In genomic region chr13:45511310-45512147, GRCh38 we compare ENCODE assay signal across 7 cellular contexts. TPM values are rescaled to one million over a fixed set of nuclear protein-coding genes. Genes with fewer than 3 reads are reported as not detected.
DNase-seq lines count a peak whose midpoint lies in the region; ATAC-seq and TF ChIP-seq lines count a peak whose summit lies in the region.

No MANE protein-coding gene starts in this region.

- H3K4me3 Mint-ChIP-seq in progenitor cell of endocrine pancreas (ENCODE audit: low read depth) = no peak overlapping the region

- no peak for ATAC-seq in HG02938 (IDR thresholded peaks at IDR 0.05; ENCODE audit: unreplicated experiment)

- no peaks in the 10 kb centered on the region for H3K9me3 ChIP-seq in HEK293 (ENCODE audit: control insufficient read depth, insufficient read depth, low read depth, low read length)

- TF ChIP-seq CTCF in HEK293 (tag by site-specific recombination; IDR thresholded peaks at IDR 0.05) (no peak), progenitor cell of endocrine pancreas (IDR thresholded peaks at IDR 0.05; ENCODE audit: unreplicated experiment) (peak; percentile 87)

- peaks cover 17% of the 10 kb centered on the region for H3K36me3 Mint-ChIP-seq in progenitor cell of endocrine pancreas (ENCODE audit: insufficient read depth)

- peaks cover 19 to 50% of the 10 kb centered on the region in 2 experiments for H3K36me3 ChIP-seq in HEK293 (ENCODE audit: control insufficient read depth in 2 of 2, insufficient read depth in 1 of 2, low read length in 2 of 2)

- peaks cover 2% of the 10 kb centered on the region for H3K4me1 Mint-ChIP-seq in progenitor cell of endocrine pancreas (ENCODE audit: low read depth)

- no peak overlapping the region for H3K27ac ChIP-seq in HEK293 (ENCODE audit: extremely low read depth, low read depth, low read length)

- CTCF ChIA-PET in HEK293 (lab: Yijun Ruan, JAX) = interaction anchor here (0.6 to 1.9 kb wide), 7 partner anchors 9 to 214 kb away, joined by 3 to 6 read pairs (median 4); no protein-coding TSS in a partner anchor

- H3K4me1 ChIP-seq in HEK293 (ENCODE audit: control insufficient read depth, insufficient read depth, low read length) = no peaks in the 10 kb centered on the region

- POLR2A ChIA-PET in HEK293 (lab: Yijun Ruan, JAX) = no interaction called here

- DNase-seq in DMS79 (lab: John Stamatoyannopoulos, UW) = peak; percentile 22
- DNase-seq in NCI-H460 (ENCODE audit: extremely low read depth, low read depth) = peak; percentile 54
- peak; percentile 4 for DNase-seq in activated gamma-delta T cell treated with anti-CD3 and anti-CD28 coated beads, Interleukin-2, amount 50 U/mL, for 16 hours (ENCODE audit: low read depth)
- peak; percentile 71 for DNase-seq in glomerular endothelial cell (ENCODE audit: extremely low read depth, low read depth, low spot score)
- no peak for DNase-seq in progenitor cell of endocrine pancreas (ENCODE audit: low spot score, unreplicated experiment)

- H3K4me3 ChIP-seq in HEK293 (ENCODE audit: low read depth, low read length) = no peak overlapping the region

- peak overlapping the region; percentile 10 for H3K27ac Mint-ChIP-seq in progenitor cell of endocrine pancreas

- H3K9me3 Mint-ChIP-seq in progenitor cell of endocrine pancreas (ENCODE audit: low read depth) = no peaks in the 10 kb centered on the region

- no peaks in the 10 kb centered on the region for H3K27me3 Mint-ChIP-seq in progenitor cell of endocrine pancreas

TF ChIP-seq in HEK293, 187 proteins besides CTCF, POLR2A, EP300 and RAD21:
- no peak for TF ChIP-seq ZNF560 (tag by site-specific recombination; IDR thresholded peaks at IDR 0.05; ENCODE audit: borderline replicate concordance)
- no peak for TF ChIP-seq ELK4 (IDR thresholded peaks at IDR 0.05; ENCODE audit: borderline replicate concordance, low read depth, low read length)
- TF ChIP-seq ZNF654 (tag by site-specific recombination; IDR thresholded peaks at IDR 0.05; ENCODE audit: low read depth) = peak; percentile 53
- no peak for TF ChIP-seq ZNF24 (tag by site-specific recombination; IDR thresholded peaks at IDR 0.05)
- TF ChIP-seq ZBTB10 (tag by site-specific recombination; IDR thresholded peaks at IDR 0.05) = no peak
- peak; percentile 32; the same call in 1 of the 2 replicates for TF ChIP-seq SCRT2 (tag by site-specific recombination; IDR thresholded peaks at IDR 0.05)
- 0 out of 2 replicates have a peak, but pooled peaks have one; percentile 32 for TF ChIP-seq ZNF660 (tag by site-specific recombination; IDR thresholded peaks at IDR 0.05)
- TF ChIP-seq ZNF623 (tag by site-specific recombination; IDR thresholded peaks at IDR 0.05) = no peak
- TF ChIP-seq ZNF362 (tag by site-specific recombination; IDR thresholded peaks at IDR 0.05) = peak; percentile 75
TF ChIP-seq in HEK293: peak in this region for 4.

RNA-seq across cellular contexts. Expression of gene COG3, which starts 46.8 kb away (rescaled TPM):
- 17.3 and 19.8 TPM in 2 replicates for total RNA-seq in NCI-H460 (2014; rRNA removed; shearing (Covaris generic))
- polyA plus RNA-seq in NCI-H460 (2014; cell fraction: nucleus; rRNA removed) = 14.4 and 18.2 TPM in 2 replicates
- total RNA-seq in glomerular endothelial cell (15.3 and 21.9 TPM in 2 replicates), progenitor cell of endocrine pancreas (29.6 and 31.6 TPM in 2 replicates)
